8 cellular contexts compared by ENCODE assay signal in genomic region chr3:123447749-123448502, GRCh38. TPM values are rescaled to one million over a fixed set of nuclear protein-coding genes. Genes with fewer than 3 reads are reported as not detected.
DNase-seq lines count a peak whose midpoint lies in the region; ATAC-seq and TF ChIP-seq lines count a peak whose summit lies in the region.

No MANE protein-coding gene starts in this region.

- no peaks in the 10 kb centered on the region for H3K9me3 ChIP-seq in tibial artery

- H3K27me3 ChIP-seq in dorsolateral prefrontal cortex (no peaks in the 10 kb centered on the region), tibial artery (no peaks in the 10 kb centered on the region)

- H3K27ac Mint-ChIP-seq in naive B cell = no peak overlapping the region

- H3K4me3 Mint-ChIP-seq in naive B cell = peak overlapping the region in 4 of 8 donors; percentile 68 to 83 (median 74)

- H3K4me3 ChIP-seq in GM12864 (ENCODE audit: low read depth, low read length) (no peak overlapping the region), dorsolateral prefrontal cortex (peak overlapping the region; percentile 56 to 89 (median 76)), tibial artery (peak overlapping the region; percentile 78)

- peak overlapping the region in 58 of 59 donors; percentile 73 to 100 (median 96) for H3K27ac ChIP-seq in dorsolateral prefrontal cortex
- peak overlapping the region; percentile 90 to 96 for H3K27ac ChIP-seq in tibial artery

- peak; percentile 5 for TF ChIP-seq CTCF in GM12864 (IDR thresholded peaks at IDR 0.05; ENCODE audit: low read depth, low read length, missing control alignments)
- TF ChIP-seq CTCF in dorsolateral prefrontal cortex (IDR thresholded peaks at IDR 0.05 in 54 of 56, conservative IDR thresholded peaks at IDR 0.05 in 2 of 56; ENCODE audit: low read depth in 1 of 56, partially characterized antibody in 56 of 56) = peak in 16 of 56 donors; percentile 5 to 55 (median 20)
- TF ChIP-seq CTCF in tibial artery (IDR thresholded peaks at IDR 0.05) = peak in 1 of 2 experiments; percentile 65

- peaks cover 0 to 41% (median 14%) of the 10 kb centered on the region in 4 donors for H3K4me1 ChIP-seq in tibial artery

- intact Hi-C loops in dorsolateral prefrontal cortex (cut with DNase I) = loop anchor here (2.0 to 5.0 kb wide), 2 partner anchors 36 to 119 kb away; no protein-coding TSS in a partner anchor
- intact Hi-C loops in tibial artery (cut with DNase I; ENCODE audit: low total_unique reads) = loop anchor here (2.0 kb wide), 1 partner anchor 119 kb away; no protein-coding TSS in a partner anchor

- DNase-seq in GM12864 (ENCODE audit: low read depth) (no peak), T-helper 2 cell (peak in 4 of 5 experiments; percentile 17 to 52 (median 30)), dorsolateral prefrontal cortex (no peak), naive B cell (peak; percentile 50), tibial artery (no peak), GF-D8 (lab: John Stamatoyannopoulos, UW) (no peak), foreskin melanocyte (no peak)

- ATAC-seq in naive B cell (ENCODE audit: low read depth in 2 of 2) = peak; percentile 63 to 71
- no peak for ATAC-seq in GM18502 (IDR thresholded peaks at IDR 0.05; ENCODE audit: poor library complexity, unreplicated experiment)

- H3K36me3 ChIP-seq in tibial artery = no peaks in the 10 kb centered on the region

- H3K27me3 Mint-ChIP-seq in naive B cell = peaks cover 53 to 70% (median 62%) of the 10 kb centered on the region in 3 donors

- H3K4me1 Mint-ChIP-seq in naive B cell = peaks cover 5 to 7% (median 5%) of the 10 kb centered on the region in 3 donors

- no peaks in the 10 kb centered on the region for H3K36me3 Mint-ChIP-seq in naive B cell

- no peaks in the 10 kb centered on the region for H3K9me3 Mint-ChIP-seq in naive B cell

RNA-seq across cellular contexts. Expression of gene ADCY5, which starts 1.0 kb away (rescaled TPM):
- total RNA-seq in dorsolateral prefrontal cortex = 10 to 100 TPM; 54.5 to 98.2 (median 76.9) TPM
- under 1 TPM in 2 of 6 donors, not detected in 4; 0.04 to 0.09 TPM for polyA plus RNA-seq in naive B cell (ENCODE audit: low read depth in 6 of 6)

Comparison
In these comparisons a context has a peak if more than half of its experiments do, and no peak if none do; other contexts are left out.
1. DNase-seq: peak in T-helper 2 cell (4 of 5) and naive B cell (single experiment); none in GM12864 (single experiment), dorsolateral prefrontal cortex (0 of 10), tibial artery (0 of 2), GF-D8 (single experiment) and foreskin melanocyte (single experiment).